Comparison of ENCODE assay signal across 1 cellular context in genomic region chr10:119288574-119289001, GRCh38.
A peak's percentile ranks its signal among the peaks of the same experiment; 100 is the strongest.
TF ChIP-seq lines count a peak whose summit lies in the region.

No MANE protein-coding gene starts in this region.

TF ChIP-seq in HepG2, 621 proteins besides CTCF, POLR2A, EP300 and RAD21 (continues in another document):
- TF ChIP-seq SRY (CRISPR knock-in tag; IDR thresholded peaks at IDR 0.05) (no peak), ZFP91 (CRISPR knock-in tag; IDR thresholded peaks at IDR 0.05; ENCODE audit: borderline replicate concordance) (peak; percentile 34; the same call in 1 of the 2 replicates), ZSCAN20 (CRISPR knock-in tag; IDR thresholded peaks at IDR 0.05; ENCODE audit: borderline replicate concordance) (no peak), DBP (CRISPR knock-in tag; IDR thresholded peaks at IDR 0.05; ENCODE audit: not compliant biosample characterization) (no peak), ZBTB4 (CRISPR knock-in tag; IDR thresholded peaks at IDR 0.05; ENCODE audit: borderline replicate concordance) (peak; percentile 73; the same call in 1 of the 2 replicates), ZNF362 (CRISPR knock-in tag; IDR thresholded peaks at IDR 0.05; ENCODE audit: borderline replicate concordance) (no peak), PBX3 (CRISPR knock-in tag; IDR thresholded peaks at IDR 0.05; ENCODE audit: borderline replicate concordance) (no peak), ZNF549 (CRISPR knock-in tag; IDR thresholded peaks at IDR 0.05) (no peak), USF2 (IDR thresholded peaks at IDR 0.05; ENCODE audit: low read depth, low read length) (no peak), USF2 (CRISPR knock-in tag; IDR thresholded peaks at IDR 0.05; ENCODE audit: borderline replicate concordance) (no peak), ZNF792 (CRISPR knock-in tag; IDR thresholded peaks at IDR 0.05) (no peak), ESRRA (CRISPR knock-in tag; IDR thresholded peaks at IDR 0.05; ENCODE audit: low read depth) (no peak), SALL1 (CRISPR knock-in tag; IDR thresholded peaks at IDR 0.05) (peak; percentile 7; the same call in 1 of the 2 replicates), GFI1 (CRISPR knock-in tag; IDR thresholded peaks at IDR 0.05; ENCODE audit: borderline replicate concordance) (no peak), ZNF570 (CRISPR knock-in tag; IDR thresholded peaks at IDR 0.05; ENCODE audit: borderline replicate concordance) (no peak), ZNF784 (CRISPR knock-in tag; IDR thresholded peaks at IDR 0.05; ENCODE audit: borderline replicate concordance) (no peak), JDP2 (CRISPR knock-in tag; IDR thresholded peaks at IDR 0.05; ENCODE audit: borderline replicate concordance) (no peak), NR2F1 (CRISPR knock-in tag; IDR thresholded peaks at IDR 0.05) (peak in 1 of 2 experiments; percentile 29; a peak in 1 of 4 replicates), NR2C2 (CRISPR knock-in tag; IDR thresholded peaks at IDR 0.05; ENCODE audit: borderline replicate concordance) (peak; percentile 52), ZBTB33 (CRISPR knock-in tag; IDR thresholded peaks at IDR 0.05) (peak; percentile 66; the same call in 1 of the 2 replicates), PHB2 (IDR thresholded peaks at IDR 0.05; ENCODE audit: partially characterized antibody) (no peak), ARID5B (CRISPR knock-in tag; IDR thresholded peaks at IDR 0.05) (peak; percentile 36; the same call in 1 of the 2 replicates), ELF1 (CRISPR knock-in tag; IDR thresholded peaks at IDR 0.05) (no peak), ZMYM3 (CRISPR knock-in tag; IDR thresholded peaks at IDR 0.05) (0 out of 2 replicates have a peak, but pooled peaks have one; percentile 11), TFAP4 (IDR thresholded peaks at IDR 0.05; ENCODE audit: borderline replicate concordance, low read depth) (no peak), DMTF1 (CRISPR knock-in tag; IDR thresholded peaks at IDR 0.05) (no peak), TRAFD1 (CRISPR knock-in tag; IDR thresholded peaks at IDR 0.05; ENCODE audit: borderline replicate concordance) (no peak), HOXA9 (CRISPR knock-in tag; IDR thresholded peaks at IDR 0.05; ENCODE audit: borderline replicate concordance) (no peak)
